In genomic region chr14:74608959-74609611, GRCh38 we compare ENCODE assay signal across 8 cellular contexts. TPM values are rescaled to one million over a fixed set of nuclear protein-coding genes. Genes with fewer than 3 reads are reported as not detected.
A peak's percentile ranks its signal among the peaks of the same experiment; 100 is the strongest.
DNase-seq lines count a peak whose midpoint lies in the region; ATAC-seq and TF ChIP-seq lines count a peak whose summit lies in the region.

No MANE protein-coding gene starts in this region.

- H3K4me1 Mint-ChIP-seq in activated T-cell treated with anti-CD3 and anti-CD28 coated beads, Interleukin-2, amount 50 U/mL, for 4 hours (ENCODE audit: low read depth): peaks cover 14% of the 10 kb centered on the region
- peaks cover 33% of the 10 kb centered on the region for H3K4me1 Mint-ChIP-seq in nephron

- H3K4me3 ChIP-seq in DOHH2 (ENCODE audit: low read length) (no peak overlapping the region), PC-9 (no peak overlapping the region)

- H3K36me3 Mint-ChIP-seq in activated T-cell treated with anti-CD3 and anti-CD28 coated beads, Interleukin-2, amount 50 U/mL, for 4 hours (ENCODE audit: insufficient read depth): no peaks in the 10 kb centered on the region
- no peaks in the 10 kb centered on the region for H3K36me3 Mint-ChIP-seq in nephron (ENCODE audit: low read depth)

- H3K27ac ChIP-seq in DOHH2 (ENCODE audit: low read depth, low read length) (no peak overlapping the region), PC-9 (no peak overlapping the region)

- peak overlapping the region; percentile 44 for H3K4me2 ChIP-seq in DOHH2 (ENCODE audit: low read length)
- H3K4me2 ChIP-seq in PC-9: peak overlapping the region; percentile 0; the same call in 1 of the 2 replicates

- no peak overlapping the region for H3K4me3 Mint-ChIP-seq in activated T-cell treated with anti-CD3 and anti-CD28 coated beads, Interleukin-2, amount 50 U/mL, for 4 hours
- H3K4me3 Mint-ChIP-seq in nephron: peak overlapping the region; percentile 44 to 82 (median 53)

- H3K9me2 ChIP-seq in DOHH2 (replicated peaks; ENCODE audit: control insufficient read depth, low read length) (no peaks in the 10 kb centered on the region), PC-9 (ENCODE audit: insufficient read depth) (no peaks in the 10 kb centered on the region)

- no peaks in the 10 kb centered on the region for H3K9me3 Mint-ChIP-seq in activated T-cell treated with anti-CD3 and anti-CD28 coated beads, Interleukin-2, amount 50 U/mL, for 4 hours
- no peaks in the 10 kb centered on the region for H3K9me3 Mint-ChIP-seq in nephron

- no peak overlapping the region for H2AFZ ChIP-seq in PC-9

- H3K27me3 ChIP-seq in DOHH2 (ENCODE audit: control insufficient read depth, low read length) (peaks cover 6% of the 10 kb centered on the region; the same call in 1 of the 2 replicates), PC-9 (ENCODE audit: insufficient read depth, low read depth) (no peaks in the 10 kb centered on the region)

- H3K27me3 Mint-ChIP-seq in activated T-cell treated with anti-CD3 and anti-CD28 coated beads, Interleukin-2, amount 50 U/mL, for 4 hours (ENCODE audit: low read depth): peaks cover 9% of the 10 kb centered on the region
- H3K27me3 Mint-ChIP-seq in nephron (ENCODE audit: low read depth): peaks cover 34% of the 10 kb centered on the region

- no peaks in the 10 kb centered on the region for H3K36me3 ChIP-seq in DOHH2 (ENCODE audit: control insufficient read depth, low read length)
- 0 out of 2 replicates have a peak, but pooled peaks cover 9% of the 10 kb centered on the region for H3K36me3 ChIP-seq in PC-9 (ENCODE audit: low read depth)

- intact Hi-C loops in PC-9 (cut with micrococcal nuclease; ENCODE audit: unreplicated experiment): loop anchor here (1.0 to 10.0 kb wide), 11 partner anchors 36 to 476 kb away; partner anchors contain the start of genes AREL1, FCF1 and YLPM1

- H4K20me1 ChIP-seq in DOHH2 (ENCODE audit: control insufficient read depth, insufficient read depth, low read depth, low read length) (0 out of 2 replicates have a peak, but pooled peaks cover 2% of the 10 kb centered on the region), PC-9 (ENCODE audit: insufficient read depth) (no peaks in the 10 kb centered on the region)

- peak; percentile 84 for DNase-seq in LHCN-M2 (ENCODE audit: low read depth)
- peak; percentile 79 to 95 for DNase-seq in PC-9
- DNase-seq in activated T-cell treated with anti-CD3 and anti-CD28 coated beads, Interleukin-2, amount 50 U/mL, for 4 hours: peak; percentile 87
- peak; percentile 77 for DNase-seq in fibroblast of gingiva (ENCODE audit: low read depth)
- peak; percentile 76 for DNase-seq in stimulated activated naive CD4-positive, alpha-beta T cell treated with Interleukin-2 at 50 U/mL for 16 hours (lab: John Stamatoyannopoulos, UW)

- H3K79me2 ChIP-seq in DOHH2 (ENCODE audit: control insufficient read depth, low read length) (no peaks in the 10 kb centered on the region), PC-9 (ENCODE audit: low read depth) (peaks cover 53% of the 10 kb centered on the region)

- POLR2A ChIA-PET in PC-9 (lab: Charles Lee; ENCODE audit: unreplicated experiment): interaction anchor here (0.5 to 1.6 kb wide), 16 partner anchors 10 to 459 kb away, joined by 3 to 25 read pairs (median 4); no protein-coding TSS in a partner anchor

- TF ChIP-seq CTCF in DOHH2 (IDR thresholded peaks at IDR 0.05; ENCODE audit: low read depth, low read length, poor library complexity, severe bottlenecking) (peak; percentile 99), PC-9 (conservative IDR thresholded peaks at IDR 0.05) (peak; percentile 100), nephron (IDR thresholded peaks at IDR 0.05; ENCODE audit: unreplicated experiment in 3 of 3) (peak; percentile 96 to 97 (median 97))

- CTCF ChIA-PET in PC-9 (lab: Charles Lee): interaction anchor here (0.5 to 5.5 kb wide), 42 partner anchors 10 to 455 kb away, joined by 3 to 82 read pairs (median 6); partner anchors contain the start of genes ACYP1, AREL1, FCF1 and ISCA2

- peak; percentile 25 to 30 for ATAC-seq in activated T-cell treated with anti-CD3 and anti-CD28 coated beads, Interleukin-2, amount 50 U/mL, for 4 hours
- ATAC-seq in GM19023 (IDR thresholded peaks at IDR 0.05; ENCODE audit: unreplicated experiment): no peak

- BruUV-seq in PC-9 (replicated peaks; lab: Mats Ljungman, UMichigan): no TSS peak

- H3F3A ChIP-seq in DOHH2 (ENCODE audit: control insufficient read depth, insufficient read depth) (0 out of 2 replicates have a peak, but pooled peaks cover 6% of the 10 kb centered on the region), PC-9 (ENCODE audit: insufficient read depth, low read depth) (peaks cover 36% of the 10 kb centered on the region)

- peak overlapping the region in 1 of 3 experiments; percentile 73 for H3K27ac Mint-ChIP-seq in nephron

- peaks cover 14% of the 10 kb centered on the region for H3K4me1 ChIP-seq in DOHH2 (ENCODE audit: control insufficient read depth, low read length)
- peaks cover 29% of the 10 kb centered on the region for H3K4me1 ChIP-seq in PC-9 (replicated peaks; ENCODE audit: insufficient read depth)

- H3K9me3 ChIP-seq in DOHH2 (ENCODE audit: control insufficient read depth, insufficient read depth, low read length) (no peaks in the 10 kb centered on the region), PC-9 (ENCODE audit: insufficient read depth, low read depth) (no peaks in the 10 kb centered on the region)

RNA-seq across cellular contexts. Expression of gene LTBP2, which starts 3.0 kb away (rescaled TPM):
- total RNA-seq in LHCN-M2 (2014; rRNA removed): 151 and 211 TPM in 2 replicates
- polyA plus RNA-seq in LHCN-M2 (2012): 104 TPM
- total RNA-seq in PC-9 (2021): 121 and 124 TPM in 2 replicates
- under 1 TPM; 0.21 to 0.35 (median 0.30) TPM for total RNA-seq in activated T-cell treated with anti-CD3 and anti-CD28 coated beads, Interleukin-2, amount 50 U/mL, for 4 hours

Comparison
In these comparisons a context has a peak if more than half of its experiments do, and no peak if none do; other contexts are left out.
1. RNA of gene LTBP2, which starts 3.0 kb away (total RNA-seq): 151 to 211 TPM in LHCN-M2 and 121 to 124 TPM in PC-9; 0.21 to 0.35 TPM in activated T-cell treated with anti-CD3 and anti-CD28 coated beads, Interleukin-2, amount 50 U/mL, for 4 hours; every median in the first group is over 10 times any median in the second.
2. Peak in every context shown above with its lines, with median percentiles within 50 percentile points of each other: CTCF ChIP-seq and DNase-seq.